In the genomic region with DNA sequence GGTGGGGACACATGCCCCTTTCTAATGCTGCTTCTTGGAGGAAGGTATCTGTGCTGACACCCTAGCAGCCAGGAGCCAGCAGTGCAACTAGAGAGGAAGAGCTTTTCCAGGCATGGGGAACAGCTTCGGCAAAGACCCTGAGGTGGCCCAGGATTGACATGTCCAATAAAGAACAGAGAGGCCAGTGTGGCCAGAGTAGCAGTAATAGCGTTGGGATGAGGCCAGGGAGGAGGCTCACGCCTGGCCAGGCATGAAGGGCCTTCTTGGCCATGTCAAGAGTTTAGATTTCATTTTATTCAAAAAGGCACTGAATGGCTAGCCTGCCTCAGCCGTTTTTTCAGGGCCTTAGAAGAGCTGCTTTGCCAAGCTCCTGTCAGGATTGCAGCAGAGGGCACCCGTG, we compare ENCODE assay signal across 2 cellular contexts.
TF ChIP-seq lines count a peak whose summit lies in the region.

No MANE protein-coding gene starts in this region.

TF ChIP-seq in HCT116, 20 proteins besides CTCF, POLR2A, EP300 and RAD21:
- TF ChIP-seq TCF7L2 (IDR thresholded peaks at IDR 0.05; ENCODE audit: borderline replicate concordance, extremely low read depth, insufficient read depth, insufficient read length) (no peak), EZH2phosphoT487 (IDR thresholded peaks at IDR 0.05; ENCODE audit: borderline replicate concordance) (no peak), SP1 (IDR thresholded peaks at IDR 0.05; ENCODE audit: low read depth) (no peak), EZH2 (IDR thresholded peaks at IDR 0.05) (no peak), ELF1 (IDR thresholded peaks at IDR 0.05; ENCODE audit: borderline replicate concordance, low read depth) (no peak), CBX3 (IDR thresholded peaks at IDR 0.05; ENCODE audit: low read depth) (no peak), ZNF274 (IDR thresholded peaks at IDR 0.05; ENCODE audit: low read depth, low read length) (no peak)
- TF ChIP-seq, protein P1, sequence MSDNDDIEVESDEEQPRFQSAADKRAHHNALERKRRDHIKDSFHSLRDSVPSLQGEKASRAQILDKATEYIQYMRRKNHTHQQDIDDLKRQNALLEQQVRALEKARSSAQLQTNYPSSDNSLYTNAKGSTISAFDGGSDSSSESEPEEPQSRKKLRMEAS (IDR thresholded peaks at IDR 0.05) = no peak
- TF ChIP-seq, protein P2, sequence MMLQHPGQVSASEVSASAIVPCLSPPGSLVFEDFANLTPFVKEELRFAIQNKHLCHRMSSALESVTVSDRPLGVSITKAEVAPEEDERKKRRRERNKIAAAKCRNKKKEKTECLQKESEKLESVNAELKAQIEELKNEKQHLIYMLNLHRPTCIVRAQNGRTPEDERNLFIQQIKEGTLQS (IDR thresholded peaks at IDR 0.05) = no peak

TF ChIP-seq in HepG2, 621 proteins besides CTCF, POLR2A, EP300 and RAD21 (continues in another document):
- TF ChIP-seq SP140L (CRISPR knock-in tag; IDR thresholded peaks at IDR 0.05; ENCODE audit: borderline replicate concordance) = no peak
- TF ChIP-seq IRF2 (CRISPR knock-in tag; IDR thresholded peaks at IDR 0.05) = no peak
- TF ChIP-seq ZNF207 (IDR thresholded peaks at IDR 0.05; ENCODE audit: borderline replicate concordance) = no peak
- TF ChIP-seq ZFP90 (CRISPR knock-in tag; IDR thresholded peaks at IDR 0.05; ENCODE audit: borderline replicate concordance) = no peak
- TF ChIP-seq FIP1L1 (IDR thresholded peaks at IDR 0.05; ENCODE audit: borderline replicate concordance, insufficient read depth, low read depth, low read length) = no peak
- TF ChIP-seq, protein P3, sequence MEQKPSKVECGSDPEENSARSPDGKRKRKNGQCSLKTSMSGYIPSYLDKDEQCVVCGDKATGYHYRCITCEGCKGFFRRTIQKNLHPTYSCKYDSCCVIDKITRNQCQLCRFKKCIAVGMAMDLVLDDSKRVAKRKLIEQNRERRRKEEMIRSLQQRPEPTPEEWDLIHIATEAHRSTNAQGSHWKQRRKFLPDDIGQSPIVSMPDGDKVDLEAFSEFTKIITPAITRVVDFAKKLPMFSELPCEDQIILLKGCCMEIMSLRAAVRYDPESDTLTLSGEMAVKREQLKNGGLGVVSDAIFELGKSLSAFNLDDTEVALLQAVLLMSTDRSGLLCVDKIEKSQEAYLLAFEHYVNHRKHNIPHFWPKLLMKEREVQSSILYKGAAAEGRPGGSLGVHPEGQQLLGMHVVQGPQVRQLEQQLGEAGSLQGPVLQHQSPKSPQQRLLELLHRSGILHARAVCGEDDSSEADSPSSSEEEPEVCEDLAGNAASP (CRISPR knock-in tag; IDR thresholded peaks at IDR 0.05; ENCODE audit: borderline replicate concordance) = no peak
- TF ChIP-seq, protein P4, sequence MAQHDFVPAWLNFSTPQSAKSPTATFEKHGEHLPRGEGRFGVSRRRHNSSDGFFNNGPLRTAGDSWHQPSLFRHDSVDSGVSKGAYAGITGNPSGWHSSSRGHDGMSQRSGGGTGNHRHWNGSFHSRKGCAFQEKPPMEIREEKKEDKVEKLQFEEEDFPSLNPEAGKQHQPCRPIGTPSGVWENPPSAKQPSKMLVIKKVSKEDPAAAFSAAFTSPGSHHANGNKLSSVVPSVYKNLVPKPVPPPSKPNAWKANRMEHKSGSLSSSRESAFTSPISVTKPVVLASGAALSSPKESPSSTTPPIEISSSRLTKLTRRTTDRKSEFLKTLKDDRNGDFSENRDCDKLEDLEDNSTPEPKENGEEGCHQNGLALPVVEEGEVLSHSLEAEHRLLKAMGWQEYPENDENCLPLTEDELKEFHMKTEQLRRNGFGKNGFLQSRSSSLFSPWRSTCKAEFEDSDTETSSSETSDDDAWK (CRISPR knock-in tag; IDR thresholded peaks at IDR 0.05) = no peak
- TF ChIP-seq HOXA5 (CRISPR knock-in tag; IDR thresholded peaks at IDR 0.05) = no peak
- TF ChIP-seq ZFP1 (CRISPR knock-in tag; IDR thresholded peaks at IDR 0.05) = no peak
- no peak for TF ChIP-seq CENPX (CRISPR knock-in tag; IDR thresholded peaks at IDR 0.05)
- no peak for TF ChIP-seq NCOR1 (IDR thresholded peaks at IDR 0.05; ENCODE audit: borderline replicate concordance, low read length)
- TF ChIP-seq, protein P5, sequence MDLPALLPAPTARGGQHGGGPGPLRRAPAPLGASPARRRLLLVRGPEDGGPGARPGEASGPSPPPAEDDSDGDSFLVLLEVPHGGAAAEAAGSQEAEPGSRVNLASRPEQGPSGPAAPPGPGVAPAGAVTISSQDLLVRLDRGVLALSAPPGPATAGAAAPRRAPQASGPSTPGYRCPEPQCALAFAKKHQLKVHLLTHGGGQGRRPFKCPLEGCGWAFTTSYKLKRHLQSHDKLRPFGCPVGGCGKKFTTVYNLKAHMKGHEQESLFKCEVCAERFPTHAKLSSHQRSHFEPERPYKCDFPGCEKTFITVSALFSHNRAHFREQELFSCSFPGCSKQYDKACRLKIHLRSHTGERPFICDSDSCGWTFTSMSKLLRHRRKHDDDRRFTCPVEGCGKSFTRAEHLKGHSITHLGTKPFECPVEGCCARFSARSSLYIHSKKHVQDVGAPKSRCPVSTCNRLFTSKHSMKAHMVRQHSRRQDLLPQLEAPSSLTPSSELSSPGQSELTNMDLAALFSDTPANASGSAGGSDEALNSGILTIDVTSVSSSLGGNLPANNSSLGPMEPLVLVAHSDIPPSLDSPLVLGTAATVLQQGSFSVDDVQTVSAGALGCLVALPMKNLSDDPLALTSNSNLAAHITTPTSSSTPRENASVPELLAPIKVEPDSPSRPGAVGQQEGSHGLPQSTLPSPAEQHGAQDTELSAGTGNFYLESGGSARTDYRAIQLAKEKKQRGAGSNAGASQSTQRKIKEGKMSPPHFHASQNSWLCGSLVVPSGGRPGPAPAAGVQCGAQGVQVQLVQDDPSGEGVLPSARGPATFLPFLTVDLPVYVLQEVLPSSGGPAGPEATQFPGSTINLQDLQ (CRISPR knock-in tag; IDR thresholded peaks at IDR 0.05) = no peak
- 0 out of 2 replicates have a peak, but pooled peaks have one; percentile 5 for TF ChIP-seq ZNF737 (CRISPR knock-in tag; IDR thresholded peaks at IDR 0.05; ENCODE audit: borderline replicate concordance)
- no peak for TF ChIP-seq HOXA9 (CRISPR knock-in tag; IDR thresholded peaks at IDR 0.05; ENCODE audit: borderline replicate concordance)
- TF ChIP-seq U2AF2 (IDR thresholded peaks at IDR 0.05; ENCODE audit: low read depth, low read length) = no peak
- no peak for TF ChIP-seq ARNT (IDR thresholded peaks at IDR 0.05)
- no peak for TF ChIP-seq FOSL2 (CRISPR knock-in tag; IDR thresholded peaks at IDR 0.05)
- no peak for TF ChIP-seq ZNF292 (CRISPR knock-in tag; IDR thresholded peaks at IDR 0.05; ENCODE audit: borderline replicate concordance, low read depth)
- TF ChIP-seq, protein P6, sequence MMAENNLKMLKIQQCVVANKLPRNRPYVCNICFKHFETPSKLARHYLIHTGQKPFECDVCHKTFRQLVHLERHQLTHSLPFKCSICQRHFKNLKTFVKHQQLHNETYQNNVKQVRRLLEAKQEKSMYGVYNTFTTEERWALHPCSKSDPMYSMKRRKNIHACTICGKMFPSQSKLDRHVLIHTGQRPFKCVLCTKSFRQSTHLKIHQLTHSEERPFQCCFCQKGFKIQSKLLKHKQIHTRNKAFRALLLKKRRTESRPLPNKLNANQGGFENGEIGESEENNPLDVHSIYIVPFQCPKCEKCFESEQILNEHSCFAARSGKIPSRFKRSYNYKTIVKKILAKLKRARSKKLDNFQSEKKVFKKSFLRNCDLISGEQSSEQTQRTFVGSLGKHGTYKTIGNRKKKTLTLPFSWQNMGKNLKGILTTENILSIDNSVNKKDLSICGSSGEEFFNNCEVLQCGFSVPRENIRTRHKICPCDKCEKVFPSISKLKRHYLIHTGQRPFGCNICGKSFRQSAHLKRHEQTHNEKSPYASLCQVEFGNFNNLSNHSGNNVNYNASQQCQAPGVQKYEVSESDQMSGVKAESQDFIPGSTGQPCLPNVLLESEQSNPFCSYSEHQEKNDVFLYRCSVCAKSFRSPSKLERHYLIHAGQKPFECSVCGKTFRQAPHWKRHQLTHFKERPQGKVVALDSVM (CRISPR knock-in tag; IDR thresholded peaks at IDR 0.05) = no peak
- TF ChIP-seq NRL (CRISPR knock-in tag; IDR thresholded peaks at IDR 0.05; ENCODE audit: borderline replicate concordance) = no peak
- TF ChIP-seq ZNF383 (CRISPR knock-in tag; IDR thresholded peaks at IDR 0.05; ENCODE audit: borderline replicate concordance) = no peak
- TF ChIP-seq, protein P7, sequence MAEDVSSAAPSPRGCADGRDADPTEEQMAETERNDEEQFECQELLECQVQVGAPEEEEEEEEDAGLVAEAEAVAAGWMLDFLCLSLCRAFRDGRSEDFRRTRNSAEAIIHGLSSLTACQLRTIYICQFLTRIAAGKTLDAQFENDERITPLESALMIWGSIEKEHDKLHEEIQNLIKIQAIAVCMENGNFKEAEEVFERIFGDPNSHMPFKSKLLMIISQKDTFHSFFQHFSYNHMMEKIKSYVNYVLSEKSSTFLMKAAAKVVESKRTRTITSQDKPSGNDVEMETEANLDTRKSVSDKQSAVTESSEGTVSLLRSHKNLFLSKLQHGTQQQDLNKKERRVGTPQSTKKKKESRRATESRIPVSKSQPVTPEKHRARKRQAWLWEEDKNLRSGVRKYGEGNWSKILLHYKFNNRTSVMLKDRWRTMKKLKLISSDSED (CRISPR knock-in tag; IDR thresholded peaks at IDR 0.05) = no peak
- TF ChIP-seq, protein P8, sequence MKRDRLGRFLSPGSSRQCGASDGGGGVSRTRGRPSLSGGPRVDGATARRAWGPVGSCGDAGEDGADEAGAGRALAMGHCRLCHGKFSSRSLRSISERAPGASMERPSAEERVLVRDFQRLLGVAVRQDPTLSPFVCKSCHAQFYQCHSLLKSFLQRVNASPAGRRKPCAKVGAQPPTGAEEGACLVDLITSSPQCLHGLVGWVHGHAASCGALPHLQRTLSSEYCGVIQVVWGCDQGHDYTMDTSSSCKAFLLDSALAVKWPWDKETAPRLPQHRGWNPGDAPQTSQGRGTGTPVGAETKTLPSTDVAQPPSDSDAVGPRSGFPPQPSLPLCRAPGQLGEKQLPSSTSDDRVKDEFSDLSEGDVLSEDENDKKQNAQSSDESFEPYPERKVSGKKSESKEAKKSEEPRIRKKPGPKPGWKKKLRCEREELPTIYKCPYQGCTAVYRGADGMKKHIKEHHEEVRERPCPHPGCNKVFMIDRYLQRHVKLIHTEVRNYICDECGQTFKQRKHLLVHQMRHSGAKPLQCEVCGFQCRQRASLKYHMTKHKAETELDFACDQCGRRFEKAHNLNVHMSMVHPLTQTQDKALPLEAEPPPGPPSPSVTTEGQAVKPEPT (CRISPR knock-in tag; IDR thresholded peaks at IDR 0.05; ENCODE audit: low read depth) = no peak
- TF ChIP-seq ZNF33B (CRISPR knock-in tag; IDR thresholded peaks at IDR 0.05) = no peak
- TF ChIP-seq, protein P9, sequence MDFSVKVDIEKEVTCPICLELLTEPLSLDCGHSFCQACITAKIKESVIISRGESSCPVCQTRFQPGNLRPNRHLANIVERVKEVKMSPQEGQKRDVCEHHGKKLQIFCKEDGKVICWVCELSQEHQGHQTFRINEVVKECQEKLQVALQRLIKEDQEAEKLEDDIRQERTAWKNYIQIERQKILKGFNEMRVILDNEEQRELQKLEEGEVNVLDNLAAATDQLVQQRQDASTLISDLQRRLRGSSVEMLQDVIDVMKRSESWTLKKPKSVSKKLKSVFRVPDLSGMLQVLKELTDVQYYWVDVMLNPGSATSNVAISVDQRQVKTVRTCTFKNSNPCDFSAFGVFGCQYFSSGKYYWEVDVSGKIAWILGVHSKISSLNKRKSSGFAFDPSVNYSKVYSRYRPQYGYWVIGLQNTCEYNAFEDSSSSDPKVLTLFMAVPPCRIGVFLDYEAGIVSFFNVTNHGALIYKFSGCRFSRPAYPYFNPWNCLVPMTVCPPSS (IDR thresholded peaks at IDR 0.05) = no peak
- TF ChIP-seq, protein P10, sequence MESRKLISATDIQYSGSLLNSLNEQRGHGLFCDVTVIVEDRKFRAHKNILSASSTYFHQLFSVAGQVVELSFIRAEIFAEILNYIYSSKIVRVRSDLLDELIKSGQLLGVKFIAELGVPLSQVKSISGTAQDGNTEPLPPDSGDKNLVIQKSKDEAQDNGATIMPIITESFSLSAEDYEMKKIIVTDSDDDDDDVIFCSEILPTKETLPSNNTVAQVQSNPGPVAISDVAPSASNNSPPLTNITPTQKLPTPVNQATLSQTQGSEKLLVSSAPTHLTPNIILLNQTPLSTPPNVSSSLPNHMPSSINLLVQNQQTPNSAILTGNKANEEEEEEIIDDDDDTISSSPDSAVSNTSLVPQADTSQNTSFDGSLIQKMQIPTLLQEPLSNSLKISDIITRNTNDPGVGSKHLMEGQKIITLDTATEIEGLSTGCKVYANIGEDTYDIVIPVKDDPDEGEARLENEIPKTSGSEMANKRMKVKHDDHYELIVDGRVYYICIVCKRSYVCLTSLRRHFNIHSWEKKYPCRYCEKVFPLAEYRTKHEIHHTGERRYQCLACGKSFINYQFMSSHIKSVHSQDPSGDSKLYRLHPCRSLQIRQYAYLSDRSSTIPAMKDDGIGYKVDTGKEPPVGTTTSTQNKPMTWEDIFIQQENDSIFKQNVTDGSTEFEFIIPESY (CRISPR knock-in tag; IDR thresholded peaks at IDR 0.05) = no peak
- no peak for TF ChIP-seq RELA (CRISPR knock-in tag; IDR thresholded peaks at IDR 0.05)
- TF ChIP-seq RFX3 (CRISPR knock-in tag; IDR thresholded peaks at IDR 0.05) = no peak
- TF ChIP-seq, protein P11, sequence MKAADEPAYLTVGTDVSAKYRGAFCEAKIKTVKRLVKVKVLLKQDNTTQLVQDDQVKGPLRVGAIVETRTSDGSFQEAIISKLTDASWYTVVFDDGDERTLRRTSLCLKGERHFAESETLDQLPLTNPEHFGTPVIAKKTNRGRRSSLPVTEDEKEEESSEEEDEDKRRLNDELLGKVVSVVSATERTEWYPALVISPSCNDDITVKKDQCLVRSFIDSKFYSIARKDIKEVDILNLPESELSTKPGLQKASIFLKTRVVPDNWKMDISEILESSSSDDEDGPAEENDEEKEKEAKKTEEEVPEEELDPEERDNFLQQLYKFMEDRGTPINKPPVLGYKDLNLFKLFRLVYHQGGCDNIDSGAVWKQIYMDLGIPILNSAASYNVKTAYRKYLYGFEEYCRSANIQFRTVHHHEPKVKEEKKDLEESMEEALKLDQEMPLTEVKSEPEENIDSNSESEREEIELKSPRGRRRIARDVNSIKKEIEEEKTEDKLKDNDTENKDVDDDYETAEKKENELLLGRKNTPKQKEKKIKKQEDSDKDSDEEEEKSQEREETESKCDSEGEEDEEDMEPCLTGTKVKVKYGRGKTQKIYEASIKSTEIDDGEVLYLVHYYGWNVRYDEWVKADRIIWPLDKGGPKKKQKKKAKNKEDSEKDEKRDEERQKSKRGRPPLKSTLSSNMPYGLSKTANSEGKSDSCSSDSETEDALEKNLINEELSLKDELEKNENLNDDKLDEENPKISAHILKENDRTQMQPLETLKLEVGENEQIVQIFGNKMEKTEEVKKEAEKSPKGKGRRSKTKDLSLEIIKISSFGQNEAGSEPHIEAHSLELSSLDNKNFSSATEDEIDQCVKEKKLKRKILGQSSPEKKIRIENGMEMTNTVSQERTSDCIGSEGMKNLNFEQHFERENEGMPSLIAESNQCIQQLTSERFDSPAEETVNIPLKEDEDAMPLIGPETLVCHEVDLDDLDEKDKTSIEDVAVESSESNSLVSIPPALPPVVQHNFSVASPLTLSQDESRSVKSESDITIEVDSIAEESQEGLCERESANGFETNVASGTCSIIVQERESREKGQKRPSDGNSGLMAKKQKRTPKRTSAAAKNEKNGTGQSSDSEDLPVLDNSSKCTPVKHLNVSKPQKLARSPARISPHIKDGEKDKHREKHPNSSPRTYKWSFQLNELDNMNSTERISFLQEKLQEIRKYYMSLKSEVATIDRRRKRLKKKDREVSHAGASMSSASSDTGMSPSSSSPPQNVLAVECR (CRISPR knock-in tag; IDR thresholded peaks at IDR 0.05; ENCODE audit: borderline replicate concordance) = peak; percentile 11; the same call in 1 of the 2 replicates
- TF ChIP-seq ATRX (CRISPR knock-in tag; IDR thresholded peaks at IDR 0.05; ENCODE audit: borderline replicate concordance) = no peak
- TF ChIP-seq BHLHE40 (IDR thresholded peaks at IDR 0.05; ENCODE audit: low read length) = no peak
- no peak for TF ChIP-seq NR2F2 (IDR thresholded peaks at IDR 0.05; ENCODE audit: borderline replicate concordance, low read depth)
